In genomic region chr5:150465926-150466325, GRCh38 we compare ENCODE assay signal across 13 cellular contexts. TPM values are rescaled to one million over a fixed set of nuclear protein-coding genes. Genes with fewer than 3 reads are reported as not detected.
DNase-seq lines count a peak whose midpoint lies in the region; ATAC-seq and TF ChIP-seq lines count a peak whose summit lies in the region.
"Had no signal": no experiment of that assay in that cellular context is flagged by ENCODE, and none has a peak within 500 bp of the region (broad histone marks: within the 10 kb centered on the region; RNA-seq: fewer than 3 reads in every experiment).

No MANE protein-coding gene starts in this region.

- H3K27ac ChIP-seq in Panc1 (ENCODE audit: low read length) (peak overlapping the region; percentile 72), left ventricle myocardium inferior (replicated peaks) (peak overlapping the region; percentile 85), trophoblast cell (ENCODE audit: low read depth, low read length) (no peak overlapping the region)
- H3K27ac ChIP-seq: foreskin keratinocyte had no signal

- POLR2A ChIA-PET in Panc1 (lab: Charles Lee) = no interaction called here

- H3K4me1 ChIP-seq in Panc1 (ENCODE audit: control insufficient read depth, insufficient read depth, low read length) = peaks cover 50% of the 10 kb centered on the region
- H3K4me1 ChIP-seq in left ventricle myocardium inferior = peaks cover 27% of the 10 kb centered on the region
- peaks cover 11 to 34% of the 10 kb centered on the region in 2 experiments for H3K4me1 ChIP-seq in trophoblast cell (ENCODE audit: control insufficient read depth in 1 of 2, insufficient read depth in 2 of 2, low read length in 2 of 2)

- peaks cover 35% of the 10 kb centered on the region for H3K79me1 ChIP-seq in trophoblast cell (ENCODE audit: low read length)

- peak overlapping the region; percentile 14 for H2BK5ac ChIP-seq in trophoblast cell (ENCODE audit: low read depth, low read length, poor library complexity)

- no peak for DNase-seq in Panc1 (ENCODE audit: low read depth, low spot score)
- DNase-seq in left ventricle myocardium inferior = no peak
- no peak for DNase-seq in trophoblast cell
- no peak for DNase-seq in omental fat pad (ENCODE audit: low spot score)
- DNase-seq: foreskin keratinocyte; NCI-H1694; SHP77; stimulated activated naive CD8-positive, alpha-beta T cell treated with anti-CD3 and anti-CD28 coated beads, Interleukin-15, amount 100 ng/mL, for 72 hours; T-helper 2 cell had no signal

- H3K36me3 ChIP-seq in Panc1 (ENCODE audit: control insufficient read depth, insufficient read depth, low read length) (no peaks in the 10 kb centered on the region), left ventricle myocardium inferior (no peaks in the 10 kb centered on the region), trophoblast cell (ENCODE audit: control insufficient read depth in 1 of 2, insufficient read depth in 2 of 2, low read length in 2 of 2) (no peaks in the 10 kb centered on the region)

- in situ Hi-C loops in Panc1 (cut with HindIII; ENCODE audit: low pct_unique_long_range_greater_than_20kb, low sequenced_read_pairs) = no loop called here

- no peak overlapping the region for H4K12ac ChIP-seq in trophoblast cell (ENCODE audit: low read depth, low read length)

- ATAC-seq in Panc1 = no peak
- ATAC-seq in omental fat pad (ENCODE audit: low FRiP score) = no peak
- no peak for ATAC-seq in HG03342 (IDR thresholded peaks at IDR 0.05; ENCODE audit: unreplicated experiment)
- no peak for ATAC-seq in GM18858 (IDR thresholded peaks at IDR 0.05; ENCODE audit: unreplicated experiment)
- ATAC-seq: foreskin keratinocyte; natural killer cell treated with Interleukin-12 subunit alpha and Interleukin-12 subunit beta and Interleukin-15 and Interleukin-18, amount 100 ng/mL, for 72 hours; stimulated activated naive CD8-positive, alpha-beta T cell treated with anti-CD3 and anti-CD28 coated beads, Interleukin-15, amount 100 ng/mL, for 72 hours had no signal

- H2AFZ ChIP-seq in trophoblast cell (ENCODE audit: insufficient read depth, low read length, poor library complexity) = no peak overlapping the region

- H3K4me2 ChIP-seq in trophoblast cell (ENCODE audit: low read length) = no peak overlapping the region

- peak overlapping the region; percentile 4 for H2BK120ac ChIP-seq in trophoblast cell (ENCODE audit: insufficient read depth, low read length, poor library complexity)

- BruUV-seq in Panc1 (replicated peaks; lab: Mats Ljungman, UMichigan) = no TSS peak

- H3K23ac ChIP-seq in trophoblast cell (ENCODE audit: low read length) = no peak overlapping the region

- H4K91ac ChIP-seq in trophoblast cell (ENCODE audit: low read depth, low read length) = peak overlapping the region; percentile 71

- H4K8ac ChIP-seq in trophoblast cell (ENCODE audit: low read depth, low read length) = peak overlapping the region; percentile 0

- peak overlapping the region; percentile 9 for H3K14ac ChIP-seq in trophoblast cell (ENCODE audit: low read length)

- H2BK12ac ChIP-seq in trophoblast cell (ENCODE audit: low read length) = peak overlapping the region; percentile 67

- CTCF ChIA-PET in Panc1 (lab: Charles Lee) = no interaction called here

- H3K4me3 ChIP-seq in Panc1 (ENCODE audit: low read depth in 2 of 2, low read length in 2 of 2) (no peak overlapping the region), left ventricle myocardium inferior (no peak overlapping the region), trophoblast cell (ENCODE audit: low read depth, low read length) (no peak overlapping the region)

- no CpG with 5 or more reads among the region's 8 CpGs for whole genome bisulfite sequencing in trophoblast cell (ENCODE audit: extremely low coverage, insufficient coverage, insufficient read length)

- no peak overlapping the region for H3K18ac ChIP-seq in trophoblast cell (ENCODE audit: low read length)

- H3K9me3 ChIP-seq in Panc1 (ENCODE audit: control insufficient read depth, insufficient read depth, low read depth, low read length) = no peaks in the 10 kb centered on the region
- no peaks in the 10 kb centered on the region for H3K9me3 ChIP-seq in left ventricle myocardium inferior (replicated peaks)
- no peaks in the 10 kb centered on the region for H3K9me3 ChIP-seq in trophoblast cell (ENCODE audit: insufficient read depth, low read depth, low read length)

- no peaks in the 10 kb centered on the region for H3K79me2 ChIP-seq in trophoblast cell (ENCODE audit: control insufficient read depth, insufficient read depth, low read length, poor library complexity)

- no peak overlapping the region for H3K9ac ChIP-seq in trophoblast cell (ENCODE audit: low read length)

- TF ChIP-seq CTCF in Panc1 (IDR thresholded peaks at IDR 0.05) (no peak), left ventricle myocardium inferior (IDR thresholded peaks at IDR 0.05; ENCODE audit: borderline replicate concordance) (no peak), omental fat pad (IDR thresholded peaks at IDR 0.05) (no peak)

- intact Hi-C loops in Panc1 (cut with micrococcal nuclease; ENCODE audit: unreplicated experiment) (no loop called here), left ventricle myocardium inferior (cut with micrococcal nuclease) (no loop called here)

- peak overlapping the region; percentile 21 for H3K4ac ChIP-seq in trophoblast cell (ENCODE audit: low read depth, low read length)

- H3K27me3 ChIP-seq in Panc1 (ENCODE audit: control insufficient read depth, insufficient read depth, low read length) = no peaks in the 10 kb centered on the region
- H3K27me3 ChIP-seq in left ventricle myocardium inferior (ENCODE audit: low read depth) = no peaks in the 10 kb centered on the region
- H3K27me3 ChIP-seq in trophoblast cell (ENCODE audit: insufficient read depth, low read length) = no peaks in the 10 kb centered on the region
- H3K27me3 ChIP-seq: foreskin keratinocyte had no signal

- H2AK5ac ChIP-seq in trophoblast cell (ENCODE audit: low read length) = peak overlapping the region; percentile 23

RNA-seq across cellular contexts. Expression of gene RPS14, which starts 16.4 kb away (rescaled TPM):
- total RNA-seq in Panc1 (2021; ENCODE audit: unreplicated experiment) (1,959 TPM), left ventricle myocardium inferior (1,202 TPM), omental fat pad (1,000 to 10,000 TPM; 2,241 to 3,327 (median 3,027) TPM)
- polyA plus RNA-seq in Panc1 (2012; ENCODE audit: insufficient read length) = 1,891 TPM
- 2,982 and 3,060 TPM in 2 replicates for polyA plus RNA-seq in trophoblast cell (2013)

RNA-seq across cellular contexts. Expression of gene NDST1, which starts 42.0 kb away (rescaled TPM):
- total RNA-seq in Panc1 (2021; ENCODE audit: unreplicated experiment) (142 TPM), left ventricle myocardium inferior (58.9 TPM), omental fat pad (10 to 100 TPM; 45.4 to 86.5 (median 81.2) TPM)
- polyA plus RNA-seq in Panc1 (2012; ENCODE audit: insufficient read length) = 80.5 TPM
- 98.1 and 98.9 TPM in 2 replicates for polyA plus RNA-seq in trophoblast cell (2013)

RNA-seq across cellular contexts. Expression of gene CD74, which starts 53.2 kb away (rescaled TPM):
- 12.7 TPM for total RNA-seq in Panc1 (2021; ENCODE audit: unreplicated experiment)
- polyA plus RNA-seq in Panc1 (2012; ENCODE audit: insufficient read length) = 6.5 TPM
- total RNA-seq in left ventricle myocardium inferior = 251 TPM
- polyA plus RNA-seq in trophoblast cell (2013) = 50.4 and 50.6 TPM in 2 replicates
- 100 to 1,000 TPM; 188 to 705 (median 639) TPM for total RNA-seq in omental fat pad
- total RNA-seq: MCF 10A had no signal

Comparison
In these comparisons a context has a peak if more than half of its experiments do, and no peak if none do; other contexts are left out.
1. RNA of gene CD74, which starts 53.2 kb away (total RNA-seq): 188 to 705 TPM in omental fat pad and 251 TPM in left ventricle myocardium inferior (single experiment); 12.7 TPM in Panc1 (single experiment); every median in the first group is over 10 times any median in the second.